ENCODE assay signal across 7 cellular contexts in genomic region chr16:75806487-75806886, GRCh38.
"Had no signal": no experiment of that assay in that cellular context is flagged by ENCODE, and none has a peak within 500 bp of the region (broad histone marks: within the 10 kb centered on the region; RNA-seq: fewer than 3 reads in every experiment).

No MANE protein-coding gene starts in this region.

- H3K36me3 Mint-ChIP-seq: IgD-negative memory B cell had no signal

- H3K27ac ChIP-seq: HL-60, KMS-11 had no signal

- H3K4me3 ChIP-seq: K562 had no signal

- H3K4me1 Mint-ChIP-seq: IgD-negative memory B cell had no signal

- DNase-seq: IMR-90, KBM-7, KG1 had no signal

- H3K9ac ChIP-seq: KMS-11 had no signal

- H3K4me2 ChIP-seq: KMS-11 had no signal

- H3K27ac Mint-ChIP-seq: IgD-negative memory B cell had no signal

- H3K4me3 Mint-ChIP-seq: IgD-negative memory B cell had no signal
